ENCODE assay signal across 9 cellular contexts in the genomic region with DNA sequence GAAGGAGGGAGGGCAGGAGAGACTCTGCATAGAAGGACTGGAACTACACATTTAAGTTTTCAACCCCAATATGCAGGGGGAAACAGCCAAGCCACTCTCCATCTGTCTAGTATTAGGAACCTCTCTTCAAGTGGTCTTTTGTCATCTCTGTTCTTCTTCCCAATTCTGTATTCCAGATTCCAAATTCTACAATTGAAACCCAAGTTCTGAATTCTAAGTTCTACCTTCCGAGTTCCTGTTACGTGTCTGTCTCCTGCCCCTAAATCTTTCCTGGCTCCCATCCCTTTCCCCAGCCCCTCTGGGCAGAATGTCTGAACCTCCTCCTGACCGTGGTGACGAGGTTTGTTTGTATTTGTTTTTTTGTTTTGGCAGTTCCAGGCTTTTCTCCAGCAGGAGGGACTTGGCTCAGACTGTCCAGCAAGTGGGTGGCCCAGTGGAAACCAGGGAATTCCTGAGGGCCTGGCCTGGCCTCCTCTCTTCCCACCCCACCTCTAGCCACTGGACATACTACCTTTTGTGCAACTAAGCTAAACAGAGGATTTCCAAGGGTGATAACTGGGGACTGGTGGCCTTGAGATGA. TPM values are rescaled to one million over a fixed set of nuclear protein-coding genes. Genes with fewer than 3 reads are reported as not detected.
A peak's percentile ranks its signal among the peaks of the same experiment; 100 is the strongest.
DNase-seq lines count a peak whose midpoint lies in the region; TF ChIP-seq lines count a peak whose summit lies in the region.
"Had no signal": no experiment of that assay in that cellular context is flagged by ENCODE, and none has a peak within 500 bp of the region (broad histone marks: within the 10 kb centered on the region; RNA-seq: fewer than 3 reads in every experiment).

No MANE protein-coding gene starts in this region.

- peaks cover 17% of the 10 kb centered on the region for H3K36me3 Mint-ChIP-seq in activated CD4-positive, alpha-beta memory T cell treated with anti-CD3 and anti-CD28 coated beads for 36 hours

- no peak overlapping the region for H3K27ac Mint-ChIP-seq in activated CD4-positive, alpha-beta memory T cell treated with anti-CD3 and anti-CD28 coated beads for 36 hours

- no peak for TF ChIP-seq CTCF in fibroblast of the aortic adventitia (IDR thresholded peaks at IDR 0.05; ENCODE audit: insufficient read depth, low read length)

- peak overlapping the region; percentile 4 for H3K4me3 Mint-ChIP-seq in activated CD4-positive, alpha-beta memory T cell treated with anti-CD3 and anti-CD28 coated beads for 36 hours

- no peaks in the 10 kb centered on the region for H3K27me3 Mint-ChIP-seq in activated CD4-positive, alpha-beta memory T cell treated with anti-CD3 and anti-CD28 coated beads for 36 hours

- H3K9me3 Mint-ChIP-seq in activated CD4-positive, alpha-beta memory T cell treated with anti-CD3 and anti-CD28 coated beads for 36 hours, result no peaks in the 10 kb centered on the region

- DNase-seq in G401 (ENCODE audit: low spot score) (peak; percentile 31), fibroblast of the aortic adventitia (ENCODE audit: low read depth) (peak; percentile 6), pons (ENCODE audit: low spot score) (peak; percentile 45), glomerular visceral epithelial cell (ENCODE audit: extremely low spot score) (no peak), NOMO-1 treated with dmso at 0.1 percent for 144 hours (lab: John Stamatoyannopoulos, UW; ENCODE audit: unreplicated experiment) (no peak), NCI-H345 treated with DMSO at 0.1 percent for 48 hours (lab: John Stamatoyannopoulos, UW; ENCODE audit: unreplicated experiment) (no peak)
- DNase-seq in activated CD4-positive, alpha-beta memory T cell treated with anti-CD3 and anti-CD28 coated beads for 36 hours, result no peak
- DNase-seq in stimulated activated naive CD4-positive, alpha-beta T cell (lab: John Stamatoyannopoulos, UW), result no peak
- DNase-seq: NCI-H1105 had no signal

- in situ Hi-C loops in G401 (cut with HindIII; ENCODE audit: low sequenced_read_pairs), result no loop called here

- POLR2A ChIA-PET in activated CD4-positive, alpha-beta memory T cell treated with anti-CD3 and anti-CD28 coated beads for 36 hours (lab: Charles Lee), result no interaction called here

- peaks cover 13% of the 10 kb centered on the region for H3K4me1 Mint-ChIP-seq in activated CD4-positive, alpha-beta memory T cell treated with anti-CD3 and anti-CD28 coated beads for 36 hours (ENCODE audit: low read depth)

- CTCF ChIA-PET in activated CD4-positive, alpha-beta memory T cell treated with anti-CD3 and anti-CD28 coated beads for 36 hours (lab: Charles Lee), result interaction anchor here (1.0 to 1.4 kb wide), 2 partner anchors 49 to 450 kb away, joined by 4 read pairs; no protein-coding TSS in a partner anchor

- no peak overlapping the region for H3K4me3 ChIP-seq in fibroblast of the aortic adventitia (ENCODE audit: low read depth, low read length)

- intact Hi-C loops in activated CD4-positive, alpha-beta memory T cell treated with anti-CD3 and anti-CD28 coated beads for 36 hours (cut with micrococcal nuclease), result no loop called here

RNA-seq across cellular contexts. Expression of a gene that starts 1.6 kb away (rescaled TPM):
- 58.9 and 62.6 TPM in 2 replicates for total RNA-seq in G401 (2014; rRNA removed; shearing (Covaris generic))
- total RNA-seq in activated CD4-positive, alpha-beta memory T cell treated with anti-CD3 and anti-CD28 coated beads for 36 hours, result 10 to 100 TPM; 52.0 to 54.6 TPM
- total RNA-seq in fibroblast of the aortic adventitia (ENCODE audit: low replicate concordance), result 53.1 and 54.0 TPM in 2 replicates

RNA-seq across cellular contexts. Expression of a gene that starts 25.8 kb away (rescaled TPM):
- total RNA-seq in G401 (2014; rRNA removed; shearing (Covaris generic)), result 187 and 209 TPM in 2 replicates
- 10 to 100 TPM; 60.9 to 63.2 TPM for total RNA-seq in activated CD4-positive, alpha-beta memory T cell treated with anti-CD3 and anti-CD28 coated beads for 36 hours
- total RNA-seq in fibroblast of the aortic adventitia (ENCODE audit: low replicate concordance), result 15.8 and 30.1 TPM in 2 replicates

RNA-seq across cellular contexts. Expression of a gene that starts 48.3 kb away (rescaled TPM):
- 54.7 and 77.1 TPM in 2 replicates for total RNA-seq in G401 (2014; rRNA removed; shearing (Covaris generic))
- total RNA-seq in activated CD4-positive, alpha-beta memory T cell treated with anti-CD3 and anti-CD28 coated beads for 36 hours, result 10 to 100 TPM; 40.4 to 44.2 TPM
- total RNA-seq in fibroblast of the aortic adventitia (ENCODE audit: low replicate concordance), result 59.8 and 65.9 TPM in 2 replicates

Comparison
In these comparisons a context has a peak if more than half of its experiments do, and no peak if none do; other contexts are left out.
1. DNase-seq: peak in G401 (single experiment), fibroblast of the aortic adventitia (single experiment) and pons (single experiment); none in activated CD4-positive, alpha-beta memory T cell treated with anti-CD3 and anti-CD28 coated beads for 36 hours (single experiment), glomerular visceral epithelial cell (single experiment), NOMO-1 treated with dmso at 0.1 percent for 144 hours (single experiment), NCI-H345 treated with DMSO at 0.1 percent for 48 hours (single experiment) and stimulated activated naive CD4-positive, alpha-beta T cell (0 of 6).